ENCODE assay signal across 32 cellular contexts in genomic region chr7:47827886-47828285, GRCh38.
"Had no signal": no experiment of that assay in that cellular context is flagged by ENCODE, and none has a peak within 500 bp of the region (broad histone marks: within the 10 kb centered on the region; RNA-seq: fewer than 3 reads in every experiment).

No MANE protein-coding gene starts in this region.

- H3K36me3 ChIP-seq: ascending aorta, esophagus squamous epithelium, left lung, lower lobe of right lung, pancreas, prostate gland, sigmoid colon, uterus, WERI-Rb-1 had no signal

- H3K9me3 ChIP-seq: ascending aorta, esophagus squamous epithelium, heart right ventricle, left lung, lower lobe of right lung, pancreas, prostate gland, sigmoid colon, testis, uterus had no signal

- ATAC-seq: activated CD4-positive, CD25-positive, alpha-beta regulatory T cell treated with anti-CD3 and anti-CD28 coated beads, Interleukin-2, amount 50 U/mL, for 24 hours; left lung; T-helper 17 cell had no signal

- H3K27me3 ChIP-seq: ascending aorta, esophagus squamous epithelium, heart right ventricle, left lung, pancreas, sigmoid colon, testis, uterus had no signal

- DNase-seq: activated CD4-positive, alpha-beta T cell treated with anti-CD3 and anti-CD28 coated beads for 48 hours; activated CD4-positive, alpha-beta T cell treated with anti-CD3 and anti-CD28 coated beads, Interleukin-2, amount 50 U/mL, for 48 hours; activated CD8-positive, alpha-beta memory T cell treated with anti-CD3 and anti-CD28 coated beads, Interleukin-2, amount 50 U/mL, for 4 hours; activated gamma-delta T cell; activated naive CD4-positive, alpha-beta T cell treated with anti-CD3 and anti-CD28 coated beads, Interleukin-2, amount 10 ng/mL, durations not matched to agents 7 days and 5 days; activated naive CD8-positive, alpha-beta T cell treated with anti-CD3 and anti-CD28 coated beads, Interleukin-2, amount 10 ng/mL, durations not matched to agents 7 days and 5 days; activated T-cell treated with anti-CD3 and anti-CD28 coated beads, Interleukin-2, amount 50 U/mL, for 1 hour; effector CD4-positive, alpha-beta T cell; esophagus squamous epithelium; foreskin melanocyte; heart right ventricle; left lung; lower lobe of right lung; mesendoderm; retina; sigmoid colon; stimulated activated CD4-positive, alpha-beta T cell treated with anti-CD3 and anti-CD28 coated beads, Interleukin-1b, Interleukin-23, amount 100 ng/mL, for 48 hours; stimulated activated naive CD4-positive, alpha-beta T cell treated with Interleukin-2 at 50 U/mL for 16 hours; T-helper 17 cell; T1000; testis; trophoblast cell; uterus; WERI-Rb-1 had no signal

- H3K4me3 Mint-ChIP-seq: activated naive CD4-positive, alpha-beta T cell treated with anti-CD3 and anti-CD28 coated beads, Interleukin-2, amount 10 ng/mL, durations not matched to agents 7 days and 5 days; activated naive CD8-positive, alpha-beta T cell treated with anti-CD3 and anti-CD28 coated beads, Interleukin-2, amount 10 ng/mL, durations not matched to agents 7 days and 5 days; dendritic cell treated with granulocyte-macrophage colony-stimulating factor and Interleukin-4, amounts not matched to agents 40 ng/mL and 50 ng/mL, for 4 days; natural killer cell treated with Interleukin-12 subunit alpha and Interleukin-12 subunit beta and Interleukin-15 and Interleukin-18, amount 100 ng/mL, for 72 hours; T-helper 17 cell had no signal

- H3K27me3 Mint-ChIP-seq: activated naive CD4-positive, alpha-beta T cell treated with anti-CD3 and anti-CD28 coated beads, Interleukin-2, amount 10 ng/mL, durations not matched to agents 7 days and 5 days; activated naive CD8-positive, alpha-beta T cell treated with anti-CD3 and anti-CD28 coated beads, Interleukin-2, amount 10 ng/mL, durations not matched to agents 7 days and 5 days had no signal

- H3K4me3 ChIP-seq: ascending aorta, esophagus squamous epithelium, heart right ventricle, left lung, lower lobe of right lung, pancreas, prostate gland, sigmoid colon, smooth muscle cell, testis, uterus had no signal

- H3K27ac ChIP-seq: ascending aorta, epithelial cell of prostate, esophagus squamous epithelium, heart right ventricle, left lung, lower lobe of right lung, pancreas, prostate gland, sigmoid colon, testis, uterus, WERI-Rb-1 had no signal

- H3K36me3 Mint-ChIP-seq: activated naive CD4-positive, alpha-beta T cell treated with anti-CD3 and anti-CD28 coated beads, Interleukin-2, amount 10 ng/mL, durations not matched to agents 7 days and 5 days; activated naive CD8-positive, alpha-beta T cell treated with anti-CD3 and anti-CD28 coated beads, Interleukin-2, amount 10 ng/mL, durations not matched to agents 7 days and 5 days; natural killer cell treated with Interleukin-12 subunit alpha and Interleukin-12 subunit beta and Interleukin-15 and Interleukin-18, amount 100 ng/mL, for 72 hours had no signal

- H3K27ac Mint-ChIP-seq: activated naive CD4-positive, alpha-beta T cell treated with anti-CD3 and anti-CD28 coated beads, Interleukin-2, amount 10 ng/mL, durations not matched to agents 7 days and 5 days; activated naive CD8-positive, alpha-beta T cell treated with anti-CD3 and anti-CD28 coated beads, Interleukin-2, amount 10 ng/mL, durations not matched to agents 7 days and 5 days; dendritic cell treated with granulocyte-macrophage colony-stimulating factor and Interleukin-4, amounts not matched to agents 40 ng/mL and 50 ng/mL, for 4 days; natural killer cell treated with Interleukin-12 subunit alpha and Interleukin-12 subunit beta and Interleukin-15 and Interleukin-18, amount 100 ng/mL, for 72 hours; T-helper 17 cell had no signal

- H3K4me1 Mint-ChIP-seq: activated naive CD4-positive, alpha-beta T cell treated with anti-CD3 and anti-CD28 coated beads, Interleukin-2, amount 10 ng/mL, durations not matched to agents 7 days and 5 days; activated naive CD8-positive, alpha-beta T cell treated with anti-CD3 and anti-CD28 coated beads, Interleukin-2, amount 10 ng/mL, durations not matched to agents 7 days and 5 days had no signal

- H3K9me3 Mint-ChIP-seq: activated naive CD4-positive, alpha-beta T cell treated with anti-CD3 and anti-CD28 coated beads, Interleukin-2, amount 10 ng/mL, durations not matched to agents 7 days and 5 days; activated naive CD8-positive, alpha-beta T cell treated with anti-CD3 and anti-CD28 coated beads, Interleukin-2, amount 10 ng/mL, durations not matched to agents 7 days and 5 days; dendritic cell treated with granulocyte-macrophage colony-stimulating factor and Interleukin-4, amounts not matched to agents 40 ng/mL and 50 ng/mL, for 4 days; natural killer cell treated with Interleukin-12 subunit alpha and Interleukin-12 subunit beta and Interleukin-15 and Interleukin-18, amount 100 ng/mL, for 72 hours had no signal

- H3K4me1 ChIP-seq: ascending aorta, esophagus squamous epithelium, left lung, lower lobe of right lung, pancreas, prostate gland, sigmoid colon, testis, uterus had no signal
